Comparison of ENCODE assay signal across 24 cellular contexts in the genomic region with DNA sequence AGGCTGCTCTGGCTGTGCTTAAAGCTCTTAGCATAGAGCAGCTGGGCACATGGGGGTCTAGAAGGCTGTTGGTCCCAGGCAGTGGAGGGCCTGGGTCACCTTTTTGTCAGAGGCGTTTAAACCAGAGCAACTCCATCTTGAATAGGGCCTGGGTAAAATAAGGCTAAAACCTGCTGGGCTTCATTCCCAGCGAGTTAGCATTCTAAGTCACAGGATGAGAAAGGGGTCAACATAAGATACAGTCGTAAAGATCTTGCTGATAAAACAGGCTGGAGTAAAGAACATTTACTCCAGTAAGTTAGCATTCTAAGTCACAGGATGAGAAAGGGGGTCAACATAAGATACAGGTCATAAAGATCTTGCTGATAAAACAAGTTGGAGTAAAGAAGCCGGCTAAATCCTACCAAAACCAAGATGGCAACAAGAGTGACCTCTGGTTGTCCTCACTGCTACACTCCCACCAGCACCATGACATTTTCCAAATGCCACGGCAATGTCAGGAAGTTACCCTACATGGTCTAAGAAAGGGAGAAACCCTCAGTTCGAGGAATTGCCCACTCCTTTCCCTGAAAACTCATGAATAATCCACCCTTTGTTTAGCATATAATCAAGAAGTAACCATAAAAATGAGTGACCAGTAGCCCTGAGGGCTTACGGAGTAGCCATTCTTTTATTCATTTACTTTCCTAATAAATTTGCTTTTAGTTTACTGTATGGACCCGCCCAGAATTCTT.
DNase-seq lines count a peak whose midpoint lies in the region; ATAC-seq, FAIRE-seq and TF ChIP-seq lines count a peak whose summit lies in the region.
"Had no signal": no experiment of that assay in that cellular context is flagged by ENCODE, and none has a peak within 500 bp of the region (broad histone marks: within the 10 kb centered on the region; RNA-seq: fewer than 3 reads in every experiment).

No MANE protein-coding gene starts in this region.

- peak overlapping the region; percentile 47; the same call in 1 of the 2 replicates for H3K4me2 ChIP-seq in BLaER1
- H3K4me2 ChIP-seq in Loucy (ENCODE audit: low read depth, low read length, poor library complexity, severe bottlenecking), result peak overlapping the region; percentile 56

- no peaks in the 10 kb centered on the region for H3K79me2 ChIP-seq in Loucy (ENCODE audit: insufficient read depth, low read length)

- no peaks in the 10 kb centered on the region for H3K9me2 ChIP-seq in Loucy (replicated peaks; ENCODE audit: low read depth, low read length)

- H3K27me3 Mint-ChIP-seq in central memory CD8-positive, alpha-beta T cell, result no peaks in the 10 kb centered on the region
- H3K27me3 Mint-ChIP-seq: activated T-cell treated with anti-CD3 and anti-CD28 coated beads, Interleukin-2, amount 50 U/mL, for 24 hours; dendritic cell treated with granulocyte-macrophage colony-stimulating factor and Interleukin-4, amounts not matched to agents 40 ng/mL and 50 ng/mL, for 4 days; stimulated activated naive B cell treated with anti-CD40 and anti-IgM and Interleukin-4, amounts not matched to agents 10 μg/mL and 1 μg/mL and 100 μg/mL, for 72 hours had no signal

- H3K9me3 ChIP-seq in BLaER1 (no peaks in the 10 kb centered on the region), Loucy (ENCODE audit: insufficient read depth, low read depth, low read length) (no peaks in the 10 kb centered on the region)
- H3K9me3 ChIP-seq: esophagus muscularis mucosa, mucosa of descending colon had no signal

- peaks cover 32% of the 10 kb centered on the region for H3K4me1 ChIP-seq in BLaER1
- H3K4me1 ChIP-seq in Loucy (ENCODE audit: insufficient read depth, low read length, poor library complexity, severe bottlenecking), result peaks cover 48% of the 10 kb centered on the region
- H3K4me1 ChIP-seq: esophagus muscularis mucosa, foreskin keratinocyte, heart right ventricle had no signal

- no peaks in the 10 kb centered on the region for H3K36me3 Mint-ChIP-seq in central memory CD8-positive, alpha-beta T cell (ENCODE audit: insufficient read depth)
- H3K36me3 Mint-ChIP-seq: stimulated activated naive B cell treated with anti-CD40 and anti-IgM and Interleukin-4, amounts not matched to agents 10 μg/mL and 1 μg/mL and 100 μg/mL, for 72 hours had no signal

- no peak overlapping the region for H3K27ac ChIP-seq in BLaER1
- H3K27ac ChIP-seq: esophagus muscularis mucosa, foreskin keratinocyte, GM23248, heart right ventricle had no signal

- no peak for ATAC-seq in central memory CD8-positive, alpha-beta T cell (replicated peaks; ENCODE audit: extremely low read depth, poor library complexity, severe bottlenecking)
- ATAC-seq in GM21825 (IDR thresholded peaks at IDR 0.05; ENCODE audit: unreplicated experiment) (no peak), HG03039 (IDR thresholded peaks at IDR 0.05; ENCODE audit: unreplicated experiment) (no peak), HG03378 (IDR thresholded peaks at IDR 0.05; ENCODE audit: unreplicated experiment) (no peak)
- ATAC-seq: HepG2; stimulated activated naive B cell treated with anti-CD40 and anti-IgM and Interleukin-4, amounts not matched to agents 10 μg/mL and 1 μg/mL and 100 μg/mL, for 72 hours had no signal

- no peaks in the 10 kb centered on the region for H3F3A ChIP-seq in Loucy (ENCODE audit: low read depth)

- H4K20me1 ChIP-seq in BLaER1 (no peaks in the 10 kb centered on the region), Loucy (ENCODE audit: insufficient read depth, low read length, poor library complexity, severe bottlenecking) (no peaks in the 10 kb centered on the region)

- peaks cover 49% of the 10 kb centered on the region for H3K4me1 Mint-ChIP-seq in central memory CD8-positive, alpha-beta T cell
- H3K4me1 Mint-ChIP-seq: nephron had no signal

- H3K9me3 Mint-ChIP-seq in central memory CD8-positive, alpha-beta T cell, result no peaks in the 10 kb centered on the region
- H3K9me3 Mint-ChIP-seq: activated T-cell treated with anti-CD3 and anti-CD28 coated beads, Interleukin-2, amount 50 U/mL, for 24 hours; dendritic cell treated with granulocyte-macrophage colony-stimulating factor and Interleukin-4, amounts not matched to agents 40 ng/mL and 50 ng/mL, for 4 days; stimulated activated naive B cell treated with anti-CD40 and anti-IgM and Interleukin-4, amounts not matched to agents 10 μg/mL and 1 μg/mL and 100 μg/mL, for 72 hours had no signal

- H3K27ac Mint-ChIP-seq in central memory CD8-positive, alpha-beta T cell (ENCODE audit: low read depth), result peak overlapping the region; percentile 43
- H3K27ac Mint-ChIP-seq: dendritic cell treated with granulocyte-macrophage colony-stimulating factor and Interleukin-4, amounts not matched to agents 40 ng/mL and 50 ng/mL, for 4 days; stimulated activated naive B cell treated with anti-CD40 and anti-IgM and Interleukin-4, amounts not matched to agents 10 μg/mL and 1 μg/mL and 100 μg/mL, for 72 hours had no signal

- H3K36me3 ChIP-seq in BLaER1 (no peaks in the 10 kb centered on the region), Loucy (ENCODE audit: insufficient read depth, low read length) (no peaks in the 10 kb centered on the region)
- H3K36me3 ChIP-seq: esophagus muscularis mucosa, heart right ventricle had no signal

- FAIRE-seq in H54 (lab: Jason Lieb, UNC), result no peak
- FAIRE-seq: D721Med, HepG2 had no signal

- TF ChIP-seq POLR2A in H54 (IDR thresholded peaks at IDR 0.05; ENCODE audit: low read depth, low read length), result no peak

- H3K27me3 ChIP-seq in BLaER1 (no peaks in the 10 kb centered on the region), Loucy (ENCODE audit: insufficient read depth, low read length, poor library complexity, severe bottlenecking) (no peaks in the 10 kb centered on the region)
- H3K27me3 ChIP-seq: heart right ventricle had no signal

- DNase-seq in central memory CD8-positive, alpha-beta T cell (ENCODE audit: low spot score in 2 of 2), result no peak
- DNase-seq in left kidney (ENCODE audit: low read depth, low spot score) (peak; percentile 36), H54 (ENCODE audit: insufficient read length, low spot score) (no peak)
- DNase-seq: 8988T; activated CD4-positive, alpha-beta T cell treated with anti-CD3 and anti-CD28 coated beads for 48 hours; activated T-cell treated with anti-CD3 and anti-CD28 coated beads, Interleukin-2, amount 50 U/mL, for 24 hours; GM23248; Karpas-422; NCI-H345; SHP77; stimulated activated naive B cell treated with anti-CD40 and anti-IgM and Interleukin-4, amounts not matched to agents 10 μg/mL and 1 μg/mL and 100 μg/mL, for 72 hours had no signal

- TF ChIP-seq CTCF in Loucy (conservative IDR thresholded peaks at IDR 0.05; ENCODE audit: low read length), result no peak

- H3K4me3 ChIP-seq in BLaER1, result no peak overlapping the region
- no peak overlapping the region for H3K4me3 ChIP-seq in Loucy (ENCODE audit: low read length, poor library complexity, severe bottlenecking)
- H3K4me3 ChIP-seq: esophagus muscularis mucosa, GM23248, heart right ventricle, mucosa of descending colon had no signal

- H3K4me3 Mint-ChIP-seq in central memory CD8-positive, alpha-beta T cell, result no peak overlapping the region
- H3K4me3 Mint-ChIP-seq: activated T-cell treated with anti-CD3 and anti-CD28 coated beads, Interleukin-2, amount 50 U/mL, for 24 hours; dendritic cell treated with granulocyte-macrophage colony-stimulating factor and Interleukin-4, amounts not matched to agents 40 ng/mL and 50 ng/mL, for 4 days; nephron; stimulated activated naive B cell treated with anti-CD40 and anti-IgM and Interleukin-4, amounts not matched to agents 10 μg/mL and 1 μg/mL and 100 μg/mL, for 72 hours had no signal

- H2AFZ ChIP-seq in Loucy (ENCODE audit: low read length), result no peak overlapping the region
- H2AFZ ChIP-seq: GM23248 had no signal

- H3K9ac ChIP-seq in BLaER1 (no peak overlapping the region), Loucy (ENCODE audit: low read depth, low read length, poor library complexity, severe bottlenecking) (peak overlapping the region; percentile 60)
- H3K9ac ChIP-seq: GM23248 had no signal
